Comparison of ENCODE assay signal across 3 cellular contexts in the genomic region with DNA sequence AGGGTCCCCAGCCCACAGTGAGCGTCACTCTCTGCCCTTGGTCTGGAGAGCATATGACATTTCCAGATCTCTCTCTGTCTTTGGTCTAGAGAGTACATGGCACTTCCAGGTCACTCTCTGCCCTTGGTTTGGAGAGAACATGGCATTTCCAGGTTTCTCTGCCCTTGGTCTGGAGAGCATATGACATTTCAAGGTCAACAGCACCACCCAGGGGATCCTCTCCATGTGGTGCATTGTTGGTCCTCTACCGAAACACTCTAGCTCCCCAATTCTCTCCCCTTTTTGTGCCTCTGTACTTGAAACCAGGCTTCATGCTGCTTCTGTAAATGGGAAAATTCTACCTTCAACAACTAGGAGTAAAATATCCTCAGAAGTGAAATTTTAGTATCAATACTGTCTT.
TF ChIP-seq lines count a peak whose summit lies in the region.

No MANE protein-coding gene starts in this region.

TF ChIP-seq in HepG2, 621 proteins besides CTCF, POLR2A, EP300 and RAD21:
- TF ChIP-seq, protein P1, sequence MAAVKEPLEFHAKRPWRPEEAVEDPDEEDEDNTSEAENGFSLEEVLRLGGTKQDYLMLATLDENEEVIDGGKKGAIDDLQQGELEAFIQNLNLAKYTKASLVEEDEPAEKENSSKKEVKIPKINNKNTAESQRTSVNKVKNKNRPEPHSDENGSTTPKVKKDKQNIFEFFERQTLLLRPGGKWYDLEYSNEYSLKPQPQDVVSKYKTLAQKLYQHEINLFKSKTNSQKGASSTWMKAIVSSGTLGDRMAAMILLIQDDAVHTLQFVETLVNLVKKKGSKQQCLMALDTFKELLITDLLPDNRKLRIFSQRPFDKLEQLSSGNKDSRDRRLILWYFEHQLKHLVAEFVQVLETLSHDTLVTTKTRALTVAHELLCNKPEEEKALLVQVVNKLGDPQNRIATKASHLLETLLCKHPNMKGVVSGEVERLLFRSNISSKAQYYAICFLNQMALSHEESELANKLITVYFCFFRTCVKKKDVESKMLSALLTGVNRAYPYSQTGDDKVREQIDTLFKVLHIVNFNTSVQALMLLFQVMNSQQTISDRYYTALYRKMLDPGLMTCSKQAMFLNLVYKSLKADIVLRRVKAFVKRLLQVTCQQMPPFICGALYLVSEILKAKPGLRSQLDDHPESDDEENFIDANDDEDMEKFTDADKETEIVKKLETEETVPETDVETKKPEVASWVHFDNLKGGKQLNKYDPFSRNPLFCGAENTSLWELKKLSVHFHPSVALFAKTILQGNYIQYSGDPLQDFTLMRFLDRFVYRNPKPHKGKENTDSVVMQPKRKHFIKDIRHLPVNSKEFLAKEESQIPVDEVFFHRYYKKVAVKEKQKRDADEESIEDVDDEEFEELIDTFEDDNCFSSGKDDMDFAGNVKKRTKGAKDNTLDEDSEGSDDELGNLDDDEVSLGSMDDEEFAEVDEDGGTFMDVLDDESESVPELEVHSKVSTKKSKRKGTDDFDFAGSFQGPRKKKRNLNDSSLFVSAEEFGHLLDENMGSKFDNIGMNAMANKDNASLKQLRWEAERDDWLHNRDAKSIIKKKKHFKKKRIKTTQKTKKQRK (IDR thresholded peaks at IDR 0.05; ENCODE audit: low read length): no peak
- TF ChIP-seq STAG1 (CRISPR knock-in tag; IDR thresholded peaks at IDR 0.05) (peak; percentile 53), SMC3 (IDR thresholded peaks at IDR 0.05; ENCODE audit: low read length) (peak; percentile 15; the same call in 1 of the 2 replicates)
- TF ChIP-seq, protein P2, sequence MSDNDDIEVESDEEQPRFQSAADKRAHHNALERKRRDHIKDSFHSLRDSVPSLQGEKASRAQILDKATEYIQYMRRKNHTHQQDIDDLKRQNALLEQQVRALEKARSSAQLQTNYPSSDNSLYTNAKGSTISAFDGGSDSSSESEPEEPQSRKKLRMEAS (IDR thresholded peaks at IDR 0.05): no peak
TF ChIP-seq in HepG2: peak in this region for 2.

TF ChIP-seq in GM23338, 12 proteins besides CTCF, POLR2A, EP300 and RAD21 (continued from another document and continues in another):
- TF ChIP-seq, protein P3, sequence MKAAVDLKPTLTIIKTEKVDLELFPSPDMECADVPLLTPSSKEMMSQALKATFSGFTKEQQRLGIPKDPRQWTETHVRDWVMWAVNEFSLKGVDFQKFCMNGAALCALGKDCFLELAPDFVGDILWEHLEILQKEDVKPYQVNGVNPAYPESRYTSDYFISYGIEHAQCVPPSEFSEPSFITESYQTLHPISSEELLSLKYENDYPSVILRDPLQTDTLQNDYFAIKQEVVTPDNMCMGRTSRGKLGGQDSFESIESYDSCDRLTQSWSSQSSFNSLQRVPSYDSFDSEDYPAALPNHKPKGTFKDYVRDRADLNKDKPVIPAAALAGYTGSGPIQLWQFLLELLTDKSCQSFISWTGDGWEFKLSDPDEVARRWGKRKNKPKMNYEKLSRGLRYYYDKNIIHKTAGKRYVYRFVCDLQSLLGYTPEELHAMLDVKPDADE (IDR thresholded peaks at IDR 0.05): no peak
- TF ChIP-seq JUNB (IDR thresholded peaks at IDR 0.05; ENCODE audit: unreplicated experiment) (no peak), ZNF331 (CRISPR knock-in tag; IDR thresholded peaks at IDR 0.05; ENCODE audit: low read depth) (no peak), NANOG (IDR thresholded peaks at IDR 0.05; ENCODE audit: borderline replicate concordance) (no peak), ZNF114 (CRISPR knock-in tag; IDR thresholded peaks at IDR 0.05) (no peak), STAT1 (IDR thresholded peaks at IDR 0.05; ENCODE audit: unreplicated experiment) (no peak), EZH2phosphoT487 (IDR thresholded peaks at IDR 0.05; ENCODE audit: unreplicated experiment) (no peak), POLR2AphosphoS5 (IDR thresholded peaks at IDR 0.05; ENCODE audit: low read depth) (no peak), CREB1 (CRISPR knock-in tag; IDR thresholded peaks at IDR 0.05; ENCODE audit: low read depth) (no peak)
- TF ChIP-seq, protein P4, sequence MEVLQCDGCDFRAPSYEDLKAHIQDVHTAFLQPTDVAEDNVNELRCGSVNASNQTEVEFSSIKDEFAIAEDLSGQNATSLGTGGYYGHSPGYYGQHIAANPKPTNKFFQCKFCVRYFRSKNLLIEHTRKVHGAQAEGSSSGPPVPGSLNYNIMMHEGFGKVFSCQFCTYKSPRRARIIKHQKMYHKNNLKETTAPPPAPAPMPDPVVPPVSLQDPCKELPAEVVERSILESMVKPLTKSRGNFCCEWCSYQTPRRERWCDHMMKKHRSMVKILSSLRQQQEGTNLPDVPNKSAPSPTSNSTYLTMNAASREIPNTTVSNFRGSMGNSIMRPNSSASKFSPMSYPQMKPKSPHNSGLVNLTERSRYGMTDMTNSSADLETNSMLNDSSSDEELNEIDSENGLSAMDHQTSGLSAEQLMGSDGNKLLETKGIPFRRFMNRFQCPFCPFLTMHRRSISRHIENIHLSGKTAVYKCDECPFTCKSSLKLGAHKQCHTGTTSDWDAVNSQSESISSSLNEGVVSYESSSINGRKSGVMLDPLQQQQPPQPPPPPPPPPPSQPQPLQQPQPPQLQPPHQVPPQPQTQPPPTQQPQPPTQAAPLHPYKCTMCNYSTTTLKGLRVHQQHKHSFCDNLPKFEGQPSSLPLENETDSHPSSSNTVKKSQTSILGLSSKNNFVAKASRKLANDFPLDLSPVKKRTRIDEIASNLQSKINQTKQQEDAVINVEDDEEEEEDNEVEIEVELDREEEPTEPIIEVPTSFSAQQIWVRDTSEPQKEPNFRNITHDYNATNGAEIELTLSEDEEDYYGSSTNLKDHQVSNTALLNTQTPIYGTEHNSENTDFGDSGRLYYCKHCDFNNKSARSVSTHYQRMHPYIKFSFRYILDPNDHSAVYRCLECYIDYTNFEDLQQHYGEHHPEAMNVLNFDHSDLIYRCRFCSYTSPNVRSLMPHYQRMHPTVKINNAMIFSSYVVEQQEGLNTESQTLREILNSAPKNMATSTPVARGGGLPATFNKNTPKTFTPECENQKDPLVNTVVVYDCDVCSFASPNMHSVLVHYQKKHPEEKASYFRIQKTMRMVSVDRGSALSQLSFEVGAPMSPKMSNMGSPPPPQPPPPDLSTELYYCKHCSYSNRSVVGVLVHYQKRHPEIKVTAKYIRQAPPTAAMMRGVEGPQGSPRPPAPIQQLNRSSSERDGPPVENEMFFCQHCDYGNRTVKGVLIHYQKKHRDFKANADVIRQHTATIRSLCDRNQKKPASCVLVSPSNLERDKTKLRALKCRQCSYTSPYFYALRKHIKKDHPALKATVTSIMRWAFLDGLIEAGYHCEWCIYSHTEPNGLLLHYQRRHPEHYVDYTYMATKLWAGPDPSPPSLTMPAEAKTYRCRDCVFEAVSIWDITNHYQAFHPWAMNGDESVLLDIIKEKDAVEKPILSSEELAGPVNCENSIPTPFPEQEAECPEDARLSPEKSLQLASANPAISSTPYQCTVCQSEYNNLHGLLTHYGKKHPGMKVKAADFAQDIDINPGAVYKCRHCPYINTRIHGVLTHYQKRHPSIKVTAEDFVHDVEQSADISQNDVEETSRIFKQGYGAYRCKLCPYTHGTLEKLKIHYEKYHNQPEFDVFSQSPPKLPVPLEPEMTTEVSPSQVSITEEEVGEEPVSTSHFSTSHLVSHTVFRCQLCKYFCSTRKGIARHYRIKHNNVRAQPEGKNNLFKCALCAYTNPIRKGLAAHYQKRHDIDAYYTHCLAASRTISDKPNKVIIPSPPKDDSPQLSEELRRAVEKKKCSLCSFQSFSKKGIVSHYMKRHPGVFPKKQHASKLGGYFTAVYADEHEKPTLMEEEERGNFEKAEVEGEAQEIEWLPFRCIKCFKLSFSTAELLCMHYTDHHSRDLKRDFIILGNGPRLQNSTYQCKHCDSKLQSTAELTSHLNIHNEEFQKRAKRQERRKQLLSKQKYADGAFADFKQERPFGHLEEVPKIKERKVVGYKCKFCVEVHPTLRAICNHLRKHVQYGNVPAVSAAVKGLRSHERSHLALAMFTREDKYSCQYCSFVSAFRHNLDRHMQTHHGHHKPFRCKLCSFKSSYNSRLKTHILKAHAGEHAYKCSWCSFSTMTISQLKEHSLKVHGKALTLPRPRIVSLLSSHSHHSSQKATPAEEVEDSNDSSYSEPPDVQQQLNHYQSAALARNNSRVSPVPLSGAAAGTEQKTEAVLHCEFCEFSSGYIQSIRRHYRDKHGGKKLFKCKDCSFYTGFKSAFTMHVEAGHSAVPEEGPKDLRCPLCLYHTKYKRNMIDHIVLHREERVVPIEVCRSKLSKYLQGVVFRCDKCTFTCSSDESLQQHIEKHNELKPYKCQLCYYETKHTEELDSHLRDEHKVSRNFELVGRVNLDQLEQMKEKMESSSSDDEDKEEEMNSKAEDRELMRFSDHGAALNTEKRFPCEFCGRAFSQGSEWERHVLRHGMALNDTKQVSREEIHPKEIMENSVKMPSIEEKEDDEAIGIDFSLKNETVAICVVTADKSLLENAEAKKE (CRISPR knock-in tag; IDR thresholded peaks at IDR 0.05): no peak

TF ChIP-seq in GM12878, 131 proteins besides CTCF, POLR2A, EP300 and RAD21 (continued from another document and continues in another):
- no peak for TF ChIP-seq HDAC6 (IDR thresholded peaks at IDR 0.05; ENCODE audit: unreplicated experiment)
- TF ChIP-seq, protein P5, sequence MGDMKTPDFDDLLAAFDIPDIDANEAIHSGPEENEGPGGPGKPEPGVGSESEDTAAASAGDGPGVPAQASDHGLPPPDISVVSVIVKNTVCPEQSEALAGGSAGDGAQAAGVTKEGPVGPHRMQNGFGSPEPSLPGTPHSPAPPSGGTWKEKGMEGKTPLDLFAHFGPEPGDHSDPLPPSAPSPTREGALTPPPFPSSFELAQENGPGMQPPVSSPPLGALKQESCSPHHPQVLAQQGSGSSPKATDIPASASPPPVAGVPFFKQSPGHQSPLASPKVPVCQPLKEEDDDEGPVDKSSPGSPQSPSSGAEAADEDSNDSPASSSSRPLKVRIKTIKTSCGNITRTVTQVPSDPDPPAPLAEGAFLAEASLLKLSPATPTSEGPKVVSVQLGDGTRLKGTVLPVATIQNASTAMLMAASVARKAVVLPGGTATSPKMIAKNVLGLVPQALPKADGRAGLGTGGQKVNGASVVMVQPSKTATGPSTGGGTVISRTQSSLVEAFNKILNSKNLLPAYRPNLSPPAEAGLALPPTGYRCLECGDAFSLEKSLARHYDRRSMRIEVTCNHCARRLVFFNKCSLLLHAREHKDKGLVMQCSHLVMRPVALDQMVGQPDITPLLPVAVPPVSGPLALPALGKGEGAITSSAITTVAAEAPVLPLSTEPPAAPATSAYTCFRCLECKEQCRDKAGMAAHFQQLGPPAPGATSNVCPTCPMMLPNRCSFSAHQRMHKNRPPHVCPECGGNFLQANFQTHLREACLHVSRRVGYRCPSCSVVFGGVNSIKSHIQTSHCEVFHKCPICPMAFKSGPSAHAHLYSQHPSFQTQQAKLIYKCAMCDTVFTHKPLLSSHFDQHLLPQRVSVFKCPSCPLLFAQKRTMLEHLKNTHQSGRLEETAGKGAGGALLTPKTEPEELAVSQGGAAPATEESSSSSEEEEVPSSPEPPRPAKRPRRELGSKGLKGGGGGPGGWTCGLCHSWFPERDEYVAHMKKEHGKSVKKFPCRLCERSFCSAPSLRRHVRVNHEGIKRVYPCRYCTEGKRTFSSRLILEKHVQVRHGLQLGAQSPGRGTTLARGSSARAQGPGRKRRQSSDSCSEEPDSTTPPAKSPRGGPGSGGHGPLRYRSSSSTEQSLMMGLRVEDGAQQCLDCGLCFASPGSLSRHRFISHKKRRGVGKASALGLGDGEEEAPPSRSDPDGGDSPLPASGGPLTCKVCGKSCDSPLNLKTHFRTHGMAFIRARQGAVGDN (IDR thresholded peaks at IDR 0.05): no peak
- TF ChIP-seq MYC (IDR thresholded peaks at IDR 0.05; ENCODE audit: insufficient read depth, insufficient read length, insufficient replicate concordance, low read length, severe bottlenecking): no peak
- no peak for TF ChIP-seq SMARCA5 (IDR thresholded peaks at IDR 0.05)
- TF ChIP-seq TARDBP (IDR thresholded peaks at IDR 0.05; ENCODE audit: borderline replicate concordance): no peak
- no peak for TF ChIP-seq KAT2A (conservative IDR thresholded peaks at IDR 0.05; ENCODE audit: control insufficient read depth, low read depth, low read length)
- no peak for TF ChIP-seq RBBP5 (conservative IDR thresholded peaks at IDR 0.05)
- TF ChIP-seq, protein P6, sequence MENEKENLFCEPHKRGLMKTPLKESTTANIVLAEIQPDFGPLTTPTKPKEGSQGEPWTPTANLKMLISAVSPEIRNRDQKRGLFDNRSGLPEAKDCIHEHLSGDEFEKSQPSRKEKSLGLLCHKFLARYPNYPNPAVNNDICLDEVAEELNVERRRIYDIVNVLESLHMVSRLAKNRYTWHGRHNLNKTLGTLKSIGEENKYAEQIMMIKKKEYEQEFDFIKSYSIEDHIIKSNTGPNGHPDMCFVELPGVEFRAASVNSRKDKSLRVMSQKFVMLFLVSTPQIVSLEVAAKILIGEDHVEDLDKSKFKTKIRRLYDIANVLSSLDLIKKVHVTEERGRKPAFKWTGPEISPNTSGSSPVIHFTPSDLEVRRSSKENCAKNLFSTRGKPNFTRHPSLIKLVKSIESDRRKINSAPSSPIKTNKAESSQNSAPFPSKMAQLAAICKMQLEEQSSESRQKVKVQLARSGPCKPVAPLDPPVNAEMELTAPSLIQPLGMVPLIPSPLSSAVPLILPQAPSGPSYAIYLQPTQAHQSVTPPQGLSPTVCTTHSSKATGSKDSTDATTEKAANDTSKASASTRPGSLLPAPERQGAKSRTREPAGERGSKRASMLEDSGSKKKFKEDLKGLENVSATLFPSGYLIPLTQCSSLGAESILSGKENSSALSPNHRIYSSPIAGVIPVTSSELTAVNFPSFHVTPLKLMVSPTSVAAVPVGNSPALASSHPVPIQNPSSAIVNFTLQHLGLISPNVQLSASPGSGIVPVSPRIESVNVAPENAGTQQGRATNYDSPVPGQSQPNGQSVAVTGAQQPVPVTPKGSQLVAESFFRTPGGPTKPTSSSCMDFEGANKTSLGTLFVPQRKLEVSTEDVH (IDR thresholded peaks at IDR 0.05; ENCODE audit: low read depth, partially characterized antibody): no peak
- no peak for TF ChIP-seq NR2F1 (conservative IDR thresholded peaks at IDR 0.05)
- no peak for TF ChIP-seq SMAD5 (IDR thresholded peaks at IDR 0.05; ENCODE audit: low read depth)
- TF ChIP-seq ETV6 (conservative IDR thresholded peaks at IDR 0.05 in 1 of 2, IDR thresholded peaks at IDR 0.05 in 1 of 2; ENCODE audit: borderline replicate concordance in 1 of 2, low read depth in 1 of 2): no peak
